9 cellular contexts compared by ENCODE assay signal in genomic region chr10:1643161-1643910, GRCh38.
DNase-seq lines count a peak whose midpoint lies in the region; ATAC-seq lines count a peak whose summit lies in the region.
"Had no signal": no experiment of that assay in that cellular context is flagged by ENCODE, and none has a peak within 500 bp of the region (broad histone marks: within the 10 kb centered on the region; RNA-seq: fewer than 3 reads in every experiment).

No MANE protein-coding gene starts in this region.

- H3K4me3 Mint-ChIP-seq in activated CD8-positive, alpha-beta T cell treated with anti-CD3 and anti-CD28 coated beads, Interleukin-2, amount 10 ng/mL, durations not matched to agents 7 days and 5 days = no peak overlapping the region

- H3K27me3 Mint-ChIP-seq in activated CD8-positive, alpha-beta T cell treated with anti-CD3 and anti-CD28 coated beads, Interleukin-2, amount 10 ng/mL, durations not matched to agents 7 days and 5 days (ENCODE audit: low read depth) = no peaks in the 10 kb centered on the region

- peak; percentile 67 to 78 for ATAC-seq in activated CD4-positive, CD25-positive, alpha-beta regulatory T cell treated with anti-CD3 and anti-CD28 coated beads, Interleukin-2, amount 50 U/mL, for 24 hours
- peak; percentile 79 for ATAC-seq in HG02938 (IDR thresholded peaks at IDR 0.05; ENCODE audit: unreplicated experiment)
- ATAC-seq in activated CD8-positive, alpha-beta T cell treated with anti-CD3 and anti-CD28 coated beads, Interleukin-2, amount 10 ng/mL, durations not matched to agents 7 days and 5 days = no peak

- POLR2A ChIA-PET in activated CD8-positive, alpha-beta T cell treated with anti-CD3 and anti-CD28 coated beads, Interleukin-2, amount 10 ng/mL, durations not matched to agents 7 days and 5 days (lab: Charles Lee) = no interaction called here

- no peaks in the 10 kb centered on the region for H3K4me1 Mint-ChIP-seq in activated CD8-positive, alpha-beta T cell treated with anti-CD3 and anti-CD28 coated beads, Interleukin-2, amount 10 ng/mL, durations not matched to agents 7 days and 5 days (ENCODE audit: low read depth)

- H3K9me3 Mint-ChIP-seq in activated CD8-positive, alpha-beta T cell treated with anti-CD3 and anti-CD28 coated beads, Interleukin-2, amount 10 ng/mL, durations not matched to agents 7 days and 5 days (ENCODE audit: insufficient read depth) = no peaks in the 10 kb centered on the region

- H3K27ac Mint-ChIP-seq in activated CD8-positive, alpha-beta T cell treated with anti-CD3 and anti-CD28 coated beads, Interleukin-2, amount 10 ng/mL, durations not matched to agents 7 days and 5 days = no peak overlapping the region

- CTCF ChIA-PET in activated CD8-positive, alpha-beta T cell treated with anti-CD3 and anti-CD28 coated beads, Interleukin-2, amount 10 ng/mL, durations not matched to agents 7 days and 5 days (lab: Charles Lee) = no interaction called here

- H3K36me3 Mint-ChIP-seq in activated CD8-positive, alpha-beta T cell treated with anti-CD3 and anti-CD28 coated beads, Interleukin-2, amount 10 ng/mL, durations not matched to agents 7 days and 5 days (ENCODE audit: low read depth) = no peaks in the 10 kb centered on the region

- no peak for DNase-seq in activated CD4-positive, CD25-positive, alpha-beta regulatory T cell treated with anti-CD3 and anti-CD28 coated beads, Interleukin-2, amount 50 U/mL, for 72 hours
- peak; percentile 23 for DNase-seq in activated CD8-positive, alpha-beta T cell treated with anti-CD3 and anti-CD28 coated beads, Interleukin-2, amount 10 ng/mL, durations not matched to agents 7 days and 5 days
- DNase-seq in stimulated activated CD4-positive, alpha-beta T cell treated with anti-CD3 and anti-CD28 coated beads, Interleukin-1b, Interleukin-23, amount 100 ng/mL, for 48 hours = peak; percentile 40
- no peak for DNase-seq in cerebellum (ENCODE audit: low spot score)
- no peak for DNase-seq in ureter (ENCODE audit: low spot score)
- no peak for DNase-seq in NCI-H2196 treated with DMSO at 0.1 percent for 48 hours (lab: John Stamatoyannopoulos, UW; ENCODE audit: unreplicated experiment)
- DNase-seq: hippocampal formation had no signal

Comparison
In these comparisons a context has a peak if more than half of its experiments do, and no peak if none do; other contexts are left out.
1. DNase-seq: peak in activated CD8-positive, alpha-beta T cell treated with anti-CD3 and anti-CD28 coated beads, Interleukin-2, amount 10 ng/mL, durations not matched to agents 7 days and 5 days (single experiment) and stimulated activated CD4-positive, alpha-beta T cell treated with anti-CD3 and anti-CD28 coated beads, Interleukin-1b, Interleukin-23, amount 100 ng/mL, for 48 hours (single experiment); none in activated CD4-positive, CD25-positive, alpha-beta regulatory T cell treated with anti-CD3 and anti-CD28 coated beads, Interleukin-2, amount 50 U/mL, for 72 hours (single experiment), cerebellum (single experiment), ureter (single experiment) and NCI-H2196 treated with DMSO at 0.1 percent for 48 hours (single experiment).